7 cellular contexts compared by ENCODE assay signal in genomic region chr17:20675707-20676106, GRCh38.
DNase-seq lines count a peak whose midpoint lies in the region; ATAC-seq, FAIRE-seq and TF ChIP-seq lines count a peak whose summit lies in the region.
"Not testable (repeated sequence)": the region's sequence is repeated elsewhere in the genome, so short reads cannot be mapped to it uniquely, and the experiment has no call there.

No MANE protein-coding gene starts in this region.

- H3K27ac ChIP-seq in OCI-LY7 (ENCODE audit: low read depth, low read length, poor library complexity, severe bottlenecking): peak overlapping the region; percentile 90

- H3K4me3 Mint-ChIP-seq in stimulated activated memory B cell treated with anti-CD40 and anti-IgM and Interleukin-4, amounts not matched to agents 10 μg/mL and 1 μg/mL and 100 μg/mL, for 72 hours: not testable (repeated sequence)

- not testable (repeated sequence) for H3K79me2 ChIP-seq in OCI-LY7 (ENCODE audit: insufficient read depth, low read depth, low read length)

- H3K4me2 ChIP-seq in OCI-LY7 (ENCODE audit: low read length): peak overlapping the region; percentile 45

- not testable (repeated sequence) for H3K4me3 ChIP-seq in OCI-LY7 (ENCODE audit: low read depth, low read length, poor library complexity, severe bottlenecking); bronchial epithelial cell (ENCODE audit: low read depth, low read length)

- peaks cover 48% of the 10 kb centered on the region for H3K4me1 Mint-ChIP-seq in stimulated activated memory B cell treated with anti-CD40 and anti-IgM and Interleukin-4, amounts not matched to agents 10 μg/mL and 1 μg/mL and 100 μg/mL, for 72 hours

- not testable (repeated sequence) for H3K9me2 ChIP-seq in OCI-LY7 (ENCODE audit: insufficient read depth, low read length)

- H3K27me3 ChIP-seq in bronchial epithelial cell (ENCODE audit: control insufficient read depth, insufficient read depth, low read length): not testable (repeated sequence)

- BruUV-seq in OCI-LY7 (replicated peaks; lab: Mats Ljungman, UMichigan): not testable (repeated sequence)

- H3K27me3 Mint-ChIP-seq in stimulated activated memory B cell treated with anti-CD40 and anti-IgM and Interleukin-4, amounts not matched to agents 10 μg/mL and 1 μg/mL and 100 μg/mL, for 72 hours: not testable (repeated sequence)

- peak overlapping the region; percentile 87 for H3K27ac Mint-ChIP-seq in stimulated activated memory B cell treated with anti-CD40 and anti-IgM and Interleukin-4, amounts not matched to agents 10 μg/mL and 1 μg/mL and 100 μg/mL, for 72 hours

- H3K36me3 ChIP-seq in OCI-LY7 (ENCODE audit: insufficient read depth, low read length); bronchial epithelial cell (ENCODE audit: control insufficient read depth, insufficient read depth, low read length): not testable (repeated sequence)

- DNase-seq in GM12892 (ENCODE audit: insufficient read length); OCI-LY7 (ENCODE audit: low spot score); bronchial epithelial cell (ENCODE audit: low read depth): not testable (repeated sequence)

- H3K36me3 Mint-ChIP-seq in stimulated activated memory B cell treated with anti-CD40 and anti-IgM and Interleukin-4, amounts not matched to agents 10 μg/mL and 1 μg/mL and 100 μg/mL, for 72 hours: not testable (repeated sequence)

- H3K9me3 ChIP-seq in OCI-LY7 (ENCODE audit: low read length): not testable (repeated sequence)

- CTCF ChIA-PET in OCI-LY7 (lab: Charles Lee; ENCODE audit: unreplicated experiment): not testable (repeated sequence)

- FAIRE-seq in GM12892 (lab: Jason Lieb, UNC) (peak; percentile 60), bronchial epithelial cell (lab: Jason Lieb, UNC) (peak; percentile 52)

- H3K4me1 ChIP-seq in OCI-LY7 (ENCODE audit: insufficient read depth, low read length, poor library complexity, severe bottlenecking): peaks cover 50% of the 10 kb centered on the region

- not testable (repeated sequence) for H2AFZ ChIP-seq in OCI-LY7 (ENCODE audit: low read length)

- not testable (repeated sequence) for H4K20me1 ChIP-seq in OCI-LY7 (ENCODE audit: insufficient read depth, low read length)

- not testable (repeated sequence) for TF ChIP-seq CTCF in OCI-LY7 (conservative IDR thresholded peaks at IDR 0.05; ENCODE audit: low read length); bronchial epithelial cell (IDR thresholded peaks at IDR 0.05; ENCODE audit: insufficient read depth, low read length, severe bottlenecking)

- H3K9me3 Mint-ChIP-seq in stimulated activated memory B cell treated with anti-CD40 and anti-IgM and Interleukin-4, amounts not matched to agents 10 μg/mL and 1 μg/mL and 100 μg/mL, for 72 hours: not testable (repeated sequence)

- not testable (repeated sequence) for TF ChIP-seq POLR2A in GM12892 (IDR thresholded peaks at IDR 0.05; ENCODE audit: low read depth, low read length)

- ATAC-seq in GM18511 (IDR thresholded peaks at IDR 0.05; ENCODE audit: unreplicated experiment): peak; percentile 65
- peak; percentile 53 for ATAC-seq in GM19324 (IDR thresholded peaks at IDR 0.05; ENCODE audit: low FRiP score, unreplicated experiment)
- ATAC-seq in HG03175 (IDR thresholded peaks at IDR 0.05; ENCODE audit: unreplicated experiment): peak; percentile 41
- ATAC-seq in stimulated activated memory B cell treated with anti-CD40 and anti-IgM and Interleukin-4, amounts not matched to agents 10 μg/mL and 1 μg/mL and 100 μg/mL, for 72 hours: peak; percentile 75

- intact Hi-C loops in OCI-LY7 (cut with micrococcal nuclease; ENCODE audit: unreplicated experiment): not testable (repeated sequence)

- POLR2A ChIA-PET in OCI-LY7 (lab: Charles Lee): not testable (repeated sequence)
